ENCODE assay signal across 1 cellular context in genomic region chr12:95857799-95858198, GRCh38.
TF ChIP-seq lines count a peak whose summit lies in the region.

No MANE protein-coding gene starts in this region.

TF ChIP-seq in A549, 52 proteins besides CTCF, POLR2A, EP300 and RAD21 (continued from another document):
- TF ChIP-seq NPAS2 (CRISPR knock-in tag; IDR thresholded peaks at IDR 0.05; ENCODE audit: borderline replicate concordance): no peak
- TF ChIP-seq ATOH8 (CRISPR knock-in tag; IDR thresholded peaks at IDR 0.05; ENCODE audit: low read depth): no peak
- TF ChIP-seq FOSB (CRISPR knock-in tag; IDR thresholded peaks at IDR 0.05): no peak
- no peak for TF ChIP-seq MAX (IDR thresholded peaks at IDR 0.05)
